In genomic region chr18:39672171-39672570, GRCh38 we compare ENCODE assay signal across 24 cellular contexts.
"Had no signal": no experiment of that assay in that cellular context is flagged by ENCODE, and none has a peak within 500 bp of the region (broad histone marks: within the 10 kb centered on the region; RNA-seq: fewer than 3 reads in every experiment).

No MANE protein-coding gene starts in this region.

- H3K27me3 ChIP-seq: esophagus muscularis mucosa, gastrocnemius medialis, heart right ventricle, left lung had no signal

- H3K4me1 ChIP-seq: esophagus muscularis mucosa, gastrocnemius medialis, left lung, lower lobe of right lung had no signal

- H3K27ac ChIP-seq: coronary artery, dorsolateral prefrontal cortex, esophagus muscularis mucosa, gastrocnemius medialis, heart right ventricle, left lung, lower lobe of right lung had no signal

- DNase-seq: dermis blood vessel endothelial cell; dorsolateral prefrontal cortex; effector CD4-positive, alpha-beta T cell; effector memory CD4-positive, alpha-beta T cell; foreskin fibroblast; foreskin melanocyte; gastrocnemius medialis; glutamatergic neuron; head of caudate nucleus; heart right ventricle; hippocampal formation; left cardiac atrium; left lung; left ventricle myocardium superior; lower lobe of right lung; mesendoderm; midbrain; naive thymus-derived CD4-positive, alpha-beta T cell had no signal

- FAIRE-seq: colon, endothelial cell of umbilical vein, islet of Langerhans, keratinocyte had no signal

- H3K4me3 ChIP-seq: coronary artery, dorsolateral prefrontal cortex, esophagus muscularis mucosa, gastrocnemius medialis, heart right ventricle, left lung, lower lobe of right lung had no signal

- H3K9me3 ChIP-seq: esophagus muscularis mucosa, gastrocnemius medialis, heart right ventricle, left lung, lower lobe of right lung had no signal

- H3K36me3 ChIP-seq: esophagus muscularis mucosa, gastrocnemius medialis, heart right ventricle, left lung, lower lobe of right lung had no signal

- ATAC-seq: gastrocnemius medialis; heart right ventricle; left cardiac atrium; left lung; left ventricle myocardium superior; lower lobe of right lung; naive thymus-derived CD4-positive, alpha-beta T cell had no signal
